ENCODE assay signal across 1 cellular context in the genomic region with DNA sequence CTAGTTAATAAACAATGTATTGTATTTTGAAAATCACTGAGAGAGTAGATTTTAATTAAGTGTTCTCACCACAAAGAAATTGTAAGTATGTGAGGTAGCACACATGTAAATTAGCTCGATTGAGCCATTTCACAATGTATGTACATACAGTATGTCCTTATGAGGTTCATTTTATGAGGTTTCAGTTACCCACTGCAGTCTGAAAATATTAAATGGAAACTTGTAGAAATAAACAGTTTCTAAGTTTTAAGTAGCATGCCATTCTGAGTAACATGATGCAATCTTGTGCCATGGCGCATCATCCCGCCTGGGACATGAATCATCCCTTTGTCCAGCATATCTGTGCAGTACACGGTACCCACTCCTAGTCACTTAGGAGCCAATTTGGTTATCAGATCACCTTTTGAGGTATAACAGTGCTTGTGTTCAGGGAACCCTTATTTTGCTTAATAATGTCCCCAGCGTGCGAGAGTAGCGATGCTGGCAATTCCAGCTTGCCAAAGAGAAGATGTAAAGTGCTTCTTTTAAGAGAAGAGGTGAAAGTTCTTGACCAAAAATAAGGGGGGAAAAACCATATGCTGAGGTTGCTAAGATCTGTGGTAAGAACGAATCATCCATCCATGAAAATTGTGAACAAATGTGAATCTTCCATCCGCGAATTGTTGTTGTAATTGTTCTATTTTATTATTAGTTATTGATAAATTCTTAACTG.
TF ChIP-seq lines count a peak whose summit lies in the region.

No MANE protein-coding gene starts in this region.

TF ChIP-seq in K562, 482 proteins besides CTCF, POLR2A, EP300 and RAD21 (continued from another document and continues in another):
- TF ChIP-seq, protein P1, sequence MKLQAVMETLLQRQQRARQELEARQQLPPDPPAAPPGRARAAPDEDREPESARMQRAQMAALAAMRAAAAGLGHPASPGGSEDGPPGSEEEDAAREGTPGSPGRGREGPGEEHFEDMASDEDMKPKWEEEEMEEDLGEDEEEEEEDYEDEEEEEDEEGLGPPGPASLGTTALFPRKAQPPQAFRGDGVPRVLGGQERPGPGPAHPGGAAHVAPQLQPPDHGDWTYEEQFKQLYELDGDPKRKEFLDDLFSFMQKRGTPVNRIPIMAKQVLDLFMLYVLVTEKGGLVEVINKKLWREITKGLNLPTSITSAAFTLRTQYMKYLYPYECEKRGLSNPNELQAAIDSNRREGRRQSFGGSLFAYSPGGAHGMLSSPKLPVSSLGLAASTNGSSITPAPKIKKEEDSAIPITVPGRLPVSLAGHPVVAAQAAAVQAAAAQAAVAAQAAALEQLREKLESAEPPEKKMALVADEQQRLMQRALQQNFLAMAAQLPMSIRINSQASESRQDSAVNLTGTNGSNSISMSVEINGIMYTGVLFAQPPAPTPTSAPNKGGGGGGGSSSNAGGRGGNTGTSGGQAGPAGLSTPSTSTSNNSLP (IDR thresholded peaks at IDR 0.05; ENCODE audit: borderline replicate concordance, low read depth, low read length), result no peak
- no peak for TF ChIP-seq THRB (CRISPR knock-in tag; conservative IDR thresholded peaks at IDR 0.05)
- TF ChIP-seq BDP1 (IDR thresholded peaks at IDR 0.05; ENCODE audit: insufficient read depth, insufficient read length), result no peak
- no peak for TF ChIP-seq CREB5 (CRISPR knock-in tag; IDR thresholded peaks at IDR 0.05)
- peak; percentile 19; the same call in 1 of the 2 replicates for TF ChIP-seq MECOM (CRISPR knock-in tag; IDR thresholded peaks at IDR 0.05)
- TF ChIP-seq, protein P2, sequence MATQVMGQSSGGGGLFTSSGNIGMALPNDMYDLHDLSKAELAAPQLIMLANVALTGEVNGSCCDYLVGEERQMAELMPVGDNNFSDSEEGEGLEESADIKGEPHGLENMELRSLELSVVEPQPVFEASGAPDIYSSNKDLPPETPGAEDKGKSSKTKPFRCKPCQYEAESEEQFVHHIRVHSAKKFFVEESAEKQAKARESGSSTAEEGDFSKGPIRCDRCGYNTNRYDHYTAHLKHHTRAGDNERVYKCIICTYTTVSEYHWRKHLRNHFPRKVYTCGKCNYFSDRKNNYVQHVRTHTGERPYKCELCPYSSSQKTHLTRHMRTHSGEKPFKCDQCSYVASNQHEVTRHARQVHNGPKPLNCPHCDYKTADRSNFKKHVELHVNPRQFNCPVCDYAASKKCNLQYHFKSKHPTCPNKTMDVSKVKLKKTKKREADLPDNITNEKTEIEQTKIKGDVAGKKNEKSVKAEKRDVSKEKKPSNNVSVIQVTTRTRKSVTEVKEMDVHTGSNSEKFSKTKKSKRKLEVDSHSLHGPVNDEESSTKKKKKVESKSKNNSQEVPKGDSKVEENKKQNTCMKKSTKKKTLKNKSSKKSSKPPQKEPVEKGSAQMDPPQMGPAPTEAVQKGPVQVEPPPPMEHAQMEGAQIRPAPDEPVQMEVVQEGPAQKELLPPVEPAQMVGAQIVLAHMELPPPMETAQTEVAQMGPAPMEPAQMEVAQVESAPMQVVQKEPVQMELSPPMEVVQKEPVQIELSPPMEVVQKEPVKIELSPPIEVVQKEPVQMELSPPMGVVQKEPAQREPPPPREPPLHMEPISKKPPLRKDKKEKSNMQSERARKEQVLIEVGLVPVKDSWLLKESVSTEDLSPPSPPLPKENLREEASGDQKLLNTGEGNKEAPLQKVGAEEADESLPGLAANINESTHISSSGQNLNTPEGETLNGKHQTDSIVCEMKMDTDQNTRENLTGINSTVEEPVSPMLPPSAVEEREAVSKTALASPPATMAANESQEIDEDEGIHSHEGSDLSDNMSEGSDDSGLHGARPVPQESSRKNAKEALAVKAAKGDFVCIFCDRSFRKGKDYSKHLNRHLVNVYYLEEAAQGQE (CRISPR knock-in tag; IDR thresholded peaks at IDR 0.05; ENCODE audit: low read depth), result no peak
- TF ChIP-seq ZNF232 (CRISPR knock-in tag; IDR thresholded peaks at IDR 0.05), result no peak
- TF ChIP-seq ZBTB40 (IDR thresholded peaks at IDR 0.05), result no peak
- TF ChIP-seq ZBTB40 (CRISPR knock-in tag; IDR thresholded peaks at IDR 0.05), result no peak
- no peak for TF ChIP-seq ZNF57 (CRISPR knock-in tag; IDR thresholded peaks at IDR 0.05)
- peak; percentile 95 for TF ChIP-seq SOX6 (IDR thresholded peaks at IDR 0.05)
- no peak for TF ChIP-seq ZNF586 (CRISPR knock-in tag; conservative IDR thresholded peaks at IDR 0.05)
- no peak for TF ChIP-seq RFX5 (IDR thresholded peaks at IDR 0.05; ENCODE audit: low read depth, low read length)
- TF ChIP-seq POLR2B (IDR thresholded peaks at IDR 0.05; ENCODE audit: low read depth, partially characterized antibody), result no peak
- TF ChIP-seq CC2D1A (IDR thresholded peaks at IDR 0.05), result no peak
- no peak for TF ChIP-seq ARNT (IDR thresholded peaks at IDR 0.05)
- no peak for TF ChIP-seq MTA1 (IDR thresholded peaks at IDR 0.05; ENCODE audit: borderline replicate concordance)
- TF ChIP-seq MAFG (tag; conservative IDR thresholded peaks at IDR 0.05), result no peak
- TF ChIP-seq TCFL5 (CRISPR knock-in tag; conservative IDR thresholded peaks at IDR 0.05), result no peak
- TF ChIP-seq L3MBTL2 (IDR thresholded peaks at IDR 0.05), result no peak; the same call in 1 of the 2 replicates
- no peak for TF ChIP-seq ZFP36 (IDR thresholded peaks at IDR 0.05; ENCODE audit: low read depth, low read length, partially characterized antibody)
- TF ChIP-seq, protein P3, sequence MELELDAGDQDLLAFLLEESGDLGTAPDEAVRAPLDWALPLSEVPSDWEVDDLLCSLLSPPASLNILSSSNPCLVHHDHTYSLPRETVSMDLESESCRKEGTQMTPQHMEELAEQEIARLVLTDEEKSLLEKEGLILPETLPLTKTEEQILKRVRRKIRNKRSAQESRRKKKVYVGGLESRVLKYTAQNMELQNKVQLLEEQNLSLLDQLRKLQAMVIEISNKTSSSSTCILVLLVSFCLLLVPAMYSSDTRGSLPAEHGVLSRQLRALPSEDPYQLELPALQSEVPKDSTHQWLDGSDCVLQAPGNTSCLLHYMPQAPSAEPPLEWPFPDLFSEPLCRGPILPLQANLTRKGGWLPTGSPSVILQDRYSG (tag; conservative IDR thresholded peaks at IDR 0.05; ENCODE audit: low read depth), result no peak
- TF ChIP-seq UBTF (IDR thresholded peaks at IDR 0.05; ENCODE audit: borderline replicate concordance in 1 of 2, low read depth in 2 of 2, low read length in 2 of 2), result no peak
- TF ChIP-seq TOE1 (IDR thresholded peaks at IDR 0.05; ENCODE audit: borderline replicate concordance), result no peak; the same call in 1 of the 2 replicates
- no peak for TF ChIP-seq TOE1 (CRISPR knock-in tag; IDR thresholded peaks at IDR 0.05; ENCODE audit: borderline replicate concordance, low read depth)
- no peak for TF ChIP-seq MTF1 (CRISPR knock-in tag; IDR thresholded peaks at IDR 0.05; ENCODE audit: borderline replicate concordance)
- no peak for TF ChIP-seq EZH2 (IDR thresholded peaks at IDR 0.05; ENCODE audit: borderline replicate concordance, low read depth, low read length)
- no peak for TF ChIP-seq SIRT6 (IDR thresholded peaks at IDR 0.05; ENCODE audit: low read depth, low read length)
- no peak for TF ChIP-seq ZNF644 (tag; IDR thresholded peaks at IDR 0.05; ENCODE audit: low read depth)
- TF ChIP-seq MCM3 (IDR thresholded peaks at IDR 0.05), result no peak
- peak; percentile 64; the same call in 1 of the 2 replicates for TF ChIP-seq HSF4 (CRISPR knock-in tag; IDR thresholded peaks at IDR 0.05; ENCODE audit: borderline replicate concordance)
- TF ChIP-seq PHTF2 (CRISPR knock-in tag; IDR thresholded peaks at IDR 0.05), result no peak
- no peak for TF ChIP-seq NONO (IDR thresholded peaks at IDR 0.05; ENCODE audit: low read depth in 2 of 2, low read length in 1 of 2)
